Comparison of ENCODE assay signal across 14 cellular contexts in genomic region chr12:60335765-60336164, GRCh38.
DNase-seq lines count a peak whose midpoint lies in the region; ATAC-seq lines count a peak whose summit lies in the region.
"Had no signal": no experiment of that assay in that cellular context is flagged by ENCODE, and none has a peak within 500 bp of the region (broad histone marks: within the 10 kb centered on the region; RNA-seq: fewer than 3 reads in every experiment).

No MANE protein-coding gene starts in this region.

- H2BK120ac ChIP-seq in mesendoderm (ENCODE audit: low read depth, low read length): no peak overlapping the region

- H3K79me1 ChIP-seq in mesendoderm (ENCODE audit: low read length): no peaks in the 10 kb centered on the region

- intact Hi-C loops in left cardiac atrium (cut with DNase I): no loop called here

- H3K4me3 ChIP-seq in mesendoderm (ENCODE audit: low read length): no peak overlapping the region
- H3K4me3 ChIP-seq: ascending aorta, skin epidermis, testis had no signal

- peak; percentile 93 for DNase-seq in DMS53 treated with DMSO at 0.1 percent for 48 hours (lab: John Stamatoyannopoulos, UW; ENCODE audit: unreplicated experiment)
- DNase-seq in M059J (ENCODE audit: low read depth): peak; percentile 50
- DNase-seq in dedifferentiated amniotic fluid mesenchymal stem cell (ENCODE audit: extremely low spot score): peak; percentile 58
- DNase-seq in mesendoderm: peak; percentile 43
- no peak for DNase-seq in left cardiac atrium
- no peak for DNase-seq in stimulated activated CD8-positive, alpha-beta memory T cell treated with anti-CD3 and anti-CD28 coated beads, Interleukin-4, amount 100 ng/mL, for 48 hours
- DNase-seq in activated CD4-positive, alpha-beta T cell treated with anti-CD3 and anti-CD28 coated beads, Interleukin-2, amount 50 U/mL, for 48 hours: no peak
- no peak for DNase-seq in NCI-H526 treated with DMSO at 0.1 percent for 48 hours (lab: John Stamatoyannopoulos, UW)
- DNase-seq: activated CD4-positive, alpha-beta T cell treated with anti-CD3 and anti-CD28 coated beads for 1 hour; activated T-cell treated with anti-CD3 and anti-CD28 coated beads, Interleukin-2, amount 50 U/mL, for 72 hours; naive thymus-derived CD4-positive, alpha-beta T cell; testis had no signal

- no peak for ATAC-seq in left cardiac atrium
- ATAC-seq: activated T-cell treated with anti-CD3 and anti-CD28 coated beads, Interleukin-2, amount 50 U/mL, for 72 hours; naive thymus-derived CD4-positive, alpha-beta T cell had no signal

- no peak overlapping the region for H2BK5ac ChIP-seq in mesendoderm (ENCODE audit: low read length)

- no peaks in the 10 kb centered on the region for H3K27me3 ChIP-seq in mesendoderm (ENCODE audit: insufficient read depth, low read length, poor library complexity)
- H3K27me3 ChIP-seq: ascending aorta, testis had no signal

- no peak overlapping the region for H2AK5ac ChIP-seq in mesendoderm (ENCODE audit: low read length)

- H3K56ac ChIP-seq in mesendoderm (ENCODE audit: low read length): no peak overlapping the region

- H4K8ac ChIP-seq in mesendoderm (ENCODE audit: low read depth, low read length): no peak overlapping the region

- H4K5ac ChIP-seq in mesendoderm (ENCODE audit: low read length): no peak overlapping the region

- no peaks in the 10 kb centered on the region for H3K79me2 ChIP-seq in mesendoderm (ENCODE audit: control insufficient read depth, insufficient read depth, low read length)

- no peak overlapping the region for H3K4me2 ChIP-seq in mesendoderm (ENCODE audit: low read length)

- no peak overlapping the region for H3K23ac ChIP-seq in mesendoderm (ENCODE audit: low read length)

- no peak overlapping the region for H3K4ac ChIP-seq in mesendoderm (ENCODE audit: low read depth, low read length)

- H3K18ac ChIP-seq in mesendoderm (ENCODE audit: low read length): no peak overlapping the region

- no peak overlapping the region for H3K9ac ChIP-seq in mesendoderm (ENCODE audit: low read length)

- H3K36me3 ChIP-seq in mesendoderm (ENCODE audit: control insufficient read depth, insufficient read depth, low read length): no peaks in the 10 kb centered on the region
- H3K36me3 ChIP-seq: ascending aorta had no signal

- H2BK15ac ChIP-seq in mesendoderm (replicated peaks; ENCODE audit: low read depth): no peak overlapping the region

- no peaks in the 10 kb centered on the region for H3K4me1 ChIP-seq in mesendoderm (ENCODE audit: control insufficient read depth, low read depth, low read length)
- H3K4me1 ChIP-seq: ascending aorta, testis had no signal

- no peak overlapping the region for H3K27ac ChIP-seq in mesendoderm (ENCODE audit: low read depth, low read length)
- H3K27ac ChIP-seq: ascending aorta, skin epidermis, testis had no signal

Comparison
In these comparisons a context has a peak if more than half of its experiments do, and no peak if none do; other contexts are left out.
1. DNase-seq: peak in DMS53 treated with DMSO at 0.1 percent for 48 hours (single experiment), M059J (single experiment), dedifferentiated amniotic fluid mesenchymal stem cell (single experiment) and mesendoderm (single experiment); none in left cardiac atrium (single experiment), stimulated activated CD8-positive, alpha-beta memory T cell treated with anti-CD3 and anti-CD28 coated beads, Interleukin-4, amount 100 ng/mL, for 48 hours (single experiment), activated CD4-positive, alpha-beta T cell treated with anti-CD3 and anti-CD28 coated beads, Interleukin-2, amount 50 U/mL, for 48 hours (0 of 2) and NCI-H526 treated with DMSO at 0.1 percent for 48 hours (single experiment).